In genomic region chr16:69526831-69527655, GRCh38 we compare ENCODE assay signal across 27 cellular contexts. TPM values are rescaled to one million over a fixed set of nuclear protein-coding genes. Genes with fewer than 3 reads are reported as not detected.
DNase-seq lines count a peak whose midpoint lies in the region; ATAC-seq, FAIRE-seq and TF ChIP-seq lines count a peak whose summit lies in the region.
"Had no signal": no experiment of that assay in that cellular context is flagged by ENCODE, and none has a peak within 500 bp of the region (broad histone marks: within the 10 kb centered on the region; RNA-seq: fewer than 3 reads in every experiment).

No MANE protein-coding gene starts in this region.

- no peak for DNase-seq in H9
- no peak for DNase-seq in astrocyte (ENCODE audit: low read depth)
- peak; percentile 88 for DNase-seq in kidney tubule cell (ENCODE audit: low spot score)
- no peak for DNase-seq in retinal pigment epithelial cell (ENCODE audit: low read depth)
- DNase-seq in natural killer cell: no peak
- DNase-seq in stimulated activated CD4-positive, alpha-beta T cell treated with anti-CD3 and anti-CD28 coated beads, Interleukin-4, amount 100 ng/mL, for 1 hour: no peak
- DNase-seq: activated CD4-positive, alpha-beta memory T cell treated with anti-CD3 and anti-CD28 coated beads, Interleukin-2, amount 10 ng/mL, durations not matched to agents 7 days and 5 days; activated CD4-positive, CD25-positive, alpha-beta regulatory T cell treated with anti-CD3 and anti-CD28 coated beads, Interleukin-2, amount 50 U/mL, for 72 hours; activated effector memory CD4-positive, alpha-beta T cell treated with anti-CD3 and anti-CD28 coated beads, Interleukin-2, amount 50 U/mL, for 16 hours; body of pancreas; CD4-positive, alpha-beta T cell; cerebellar nuclear complex; KBM-7; NCI-H1417; NCI-H2081; NCI-H226; NCI-H82; posterior cingulate gyrus; RPMI8226; stimulated activated naive CD4-positive, alpha-beta T cell; T-helper 1 cell had no signal

- no peaks in the 10 kb centered on the region for H3K36me3 ChIP-seq in astrocyte (ENCODE audit: insufficient read depth, low read length)
- H3K36me3 ChIP-seq: suprapubic skin had no signal

- WGBS in H9 (ENCODE audit: extremely low coverage, insufficient read length, low lambda C conversion rate): no CpG with 5 or more reads among the region's 11 CpGs

- 0 out of 2 replicates have a peak overlapping the region, but pooled peaks have one; percentile 22 for H3K14ac ChIP-seq in H9 (ENCODE audit: insufficient read depth, low read length)

- no peak overlapping the region for H2BK20ac ChIP-seq in H9 (ENCODE audit: low read depth, low read length, poor library complexity, severe bottlenecking)

- H3K36me3 Mint-ChIP-seq in H9 (ENCODE audit: insufficient read depth in 1 of 3, low read depth in 3 of 3): no peaks in the 10 kb centered on the region
- no peaks in the 10 kb centered on the region for H3K36me3 Mint-ChIP-seq in astrocyte (ENCODE audit: low read depth, unreplicated experiment)
- H3K36me3 Mint-ChIP-seq in natural killer cell: no peaks in the 10 kb centered on the region

- H4K91ac ChIP-seq in H9 (ENCODE audit: insufficient read length, low read depth, low read length): no peak overlapping the region

- no peak overlapping the region for H2BK15ac ChIP-seq in H9 (ENCODE audit: low read depth, low read length)

- H3K4ac ChIP-seq in H9 (ENCODE audit: low read depth, low read length): no peak overlapping the region

- H3K79me2 ChIP-seq in H9 (ENCODE audit: insufficient read depth, low read length): no peaks in the 10 kb centered on the region
- no peaks in the 10 kb centered on the region for H3K79me2 ChIP-seq in astrocyte (ENCODE audit: insufficient read depth, low read length)

- no peak overlapping the region for H3K56ac ChIP-seq in H9 (ENCODE audit: insufficient read length, low read depth, low read length)

- no peak overlapping the region for H3K4me2 ChIP-seq in H9 (ENCODE audit: insufficient read depth, insufficient read length, low read length)
- H3K4me2 ChIP-seq in astrocyte (ENCODE audit: low read length): no peak overlapping the region
- H3K4me2 ChIP-seq: GM23338 had no signal

- H3K9me3 ChIP-seq in H9 (ENCODE audit: control insufficient read depth, low read depth, low read length) (no peaks in the 10 kb centered on the region), astrocyte (ENCODE audit: insufficient read depth, low read depth, low read length) (no peaks in the 10 kb centered on the region)
- H3K9me3 ChIP-seq: body of pancreas, suprapubic skin had no signal

- H3K9me3 Mint-ChIP-seq in H9 (no peaks in the 10 kb centered on the region), astrocyte (ENCODE audit: unreplicated experiment) (no peaks in the 10 kb centered on the region), natural killer cell (no peaks in the 10 kb centered on the region)
- H3K9me3 Mint-ChIP-seq: activated CD4-positive, alpha-beta memory T cell treated with anti-CD3 and anti-CD28 coated beads, Interleukin-2, amount 10 ng/mL, durations not matched to agents 7 days and 5 days; CD4-positive, alpha-beta T cell had no signal

- H3K4me3 Mint-ChIP-seq in H9 (no peak overlapping the region), astrocyte (ENCODE audit: unreplicated experiment) (no peak overlapping the region), natural killer cell (no peak overlapping the region)
- H3K4me3 Mint-ChIP-seq: activated CD4-positive, alpha-beta memory T cell treated with anti-CD3 and anti-CD28 coated beads, Interleukin-2, amount 10 ng/mL, durations not matched to agents 7 days and 5 days; CD4-positive, alpha-beta T cell; GM23338 had no signal

- H2BK5ac ChIP-seq in H9 (ENCODE audit: insufficient read length, low read length): no peak overlapping the region

- no peaks in the 10 kb centered on the region for H3K23me2 ChIP-seq in H9 (ENCODE audit: insufficient read length, low read depth, low read length, poor library complexity, severe bottlenecking)

- H3K4me3 ChIP-seq in astrocyte (ENCODE audit: insufficient read depth, low read depth, low read length) (no peak overlapping the region), retinal pigment epithelial cell (ENCODE audit: low read length) (no peak overlapping the region)
- H3K4me3 ChIP-seq: body of pancreas, GM23338, lung, suprapubic skin had no signal

- H3K27me3 ChIP-seq in H9 (ENCODE audit: insufficient read depth, low read length) (no peaks in the 10 kb centered on the region), astrocyte (ENCODE audit: insufficient read depth, low read length) (no peaks in the 10 kb centered on the region)
- H3K27me3 ChIP-seq: body of pancreas, suprapubic skin had no signal

- H3K4me1 ChIP-seq in H9 (ENCODE audit: insufficient read depth, low read length): no peaks in the 10 kb centered on the region; the same call in 1 of the 2 replicates
- peaks cover 17% of the 10 kb centered on the region for H3K4me1 ChIP-seq in astrocyte (ENCODE audit: insufficient read depth, low read length)

- peak; percentile 26; the same call in 2 of the 3 replicates for TF ChIP-seq CTCF in H9 (conservative IDR thresholded peaks at IDR 0.05)
- TF ChIP-seq CTCF in astrocyte (IDR thresholded peaks at IDR 0.05; ENCODE audit: insufficient read depth, low read depth, low read length): no peak
- peak; percentile 34 for TF ChIP-seq CTCF in retinal pigment epithelial cell (conservative IDR thresholded peaks at IDR 0.05; ENCODE audit: low read depth, low read length)
- no peak for TF ChIP-seq CTCF in natural killer cell (IDR thresholded peaks at IDR 0.05)

- no peak overlapping the region for H3K27ac Mint-ChIP-seq in H9
- no peak overlapping the region for H3K27ac Mint-ChIP-seq in astrocyte (ENCODE audit: unreplicated experiment)
- H3K27ac Mint-ChIP-seq in natural killer cell: no peak overlapping the region
- H3K27ac Mint-ChIP-seq: activated CD4-positive, alpha-beta memory T cell treated with anti-CD3 and anti-CD28 coated beads, Interleukin-2, amount 10 ng/mL, durations not matched to agents 7 days and 5 days; CD4-positive, alpha-beta T cell; GM23338 had no signal

- no peak overlapping the region for H3K18ac ChIP-seq in H9 (ENCODE audit: insufficient read length, low read depth, low read length)

- no peak for FAIRE-seq in astrocyte (lab: Jason Lieb, UNC)
- FAIRE-seq: endothelial cell of umbilical vein, GM12892 had no signal

- no peak overlapping the region for H3K23ac ChIP-seq in H9 (ENCODE audit: insufficient read length, low read depth, low read length)

- peaks cover 25 to 37% of the 10 kb centered on the region in 2 experiments for H3K4me1 Mint-ChIP-seq in H9
- H3K4me1 Mint-ChIP-seq in astrocyte (ENCODE audit: low read depth, unreplicated experiment): peaks cover 27% of the 10 kb centered on the region
- peaks cover 12 to 14% of the 10 kb centered on the region in 2 donors for H3K4me1 Mint-ChIP-seq in natural killer cell

- H2AFZ ChIP-seq in H9 (ENCODE audit: low read length): no peak overlapping the region
- H2AFZ ChIP-seq in astrocyte (ENCODE audit: low read depth, low read length): peak overlapping the region; percentile 23
- H2AFZ ChIP-seq: GM23338 had no signal

- H3K27me3 Mint-ChIP-seq in H9 (ENCODE audit: low read depth): no peaks in the 10 kb centered on the region
- H3K27me3 Mint-ChIP-seq in astrocyte (ENCODE audit: low read depth, unreplicated experiment): no peaks in the 10 kb centered on the region
- H3K27me3 Mint-ChIP-seq in natural killer cell (ENCODE audit: low read depth in 2 of 2): no peaks in the 10 kb centered on the region
- H3K27me3 Mint-ChIP-seq: activated CD4-positive, alpha-beta memory T cell treated with anti-CD3 and anti-CD28 coated beads, Interleukin-2, amount 10 ng/mL, durations not matched to agents 7 days and 5 days; CD4-positive, alpha-beta T cell had no signal

- H2BK12ac ChIP-seq in H9 (ENCODE audit: insufficient read length, low read depth, low read length): no peak overlapping the region

- no peak overlapping the region for H2AK5ac ChIP-seq in H9 (ENCODE audit: insufficient read length, low read length)

- H3K9ac ChIP-seq in H9 (ENCODE audit: extremely low read depth, insufficient read length, low read length) (no peak overlapping the region), astrocyte (ENCODE audit: low read length) (no peak overlapping the region)

- no peak overlapping the region for H3T11ph ChIP-seq in H9 (ENCODE audit: low read length)

- no peak overlapping the region for H4K5ac ChIP-seq in H9 (ENCODE audit: insufficient read length, low read depth, low read length)

- H3K79me1 ChIP-seq in H9 (ENCODE audit: insufficient read depth, low read depth, low read length, poor library complexity, severe bottlenecking): no peaks in the 10 kb centered on the region

- H3K27ac ChIP-seq in H9 (ENCODE audit: insufficient read length, low read depth, low read length) (no peak overlapping the region), astrocyte (ENCODE audit: low read depth, low read length) (no peak overlapping the region)
- H3K27ac ChIP-seq: body of pancreas, suprapubic skin had no signal

- intact Hi-C loops in natural killer cell (cut with micrococcal nuclease): no loop called here

- ATAC-seq in HG03457 (IDR thresholded peaks at IDR 0.05; ENCODE audit: unreplicated experiment) (no peak), natural killer cell (no peak)
- ATAC-seq: body of pancreas, GM23338 had no signal

- no peak overlapping the region for H2BK120ac ChIP-seq in H9 (ENCODE audit: low read depth, low read length, poor library complexity, severe bottlenecking)

- no peak overlapping the region for H4K8ac ChIP-seq in H9 (replicated peaks; ENCODE audit: insufficient read length, low read depth, low read length)

- no peaks in the 10 kb centered on the region for H4K20me1 ChIP-seq in H9 (ENCODE audit: control insufficient read depth, insufficient read depth, insufficient read length)
- H4K20me1 ChIP-seq in astrocyte (ENCODE audit: insufficient read depth, low read length): no peaks in the 10 kb centered on the region

RNA-seq across cellular contexts. Expression of gene NFAT5, which starts 38.7 kb away (rescaled TPM):
- 16.7 and 21.0 TPM in 2 replicates for total RNA-seq in H9 (2021)
- total RNA-seq in astrocyte: 79.1 and 96.2 TPM in 2 replicates
- 10 to 100 TPM; 70.0 to 73.6 (median 70.6) TPM for total RNA-seq in natural killer cell

Comparison
In these comparisons a context has a peak if more than half of its experiments do, and no peak if none do; other contexts are left out.
1. CTCF ChIP-seq: peak in H9 (single experiment) and retinal pigment epithelial cell (single experiment); none in astrocyte (single experiment) and natural killer cell (single experiment).